14 cellular contexts compared by ENCODE assay signal in the genomic region with DNA sequence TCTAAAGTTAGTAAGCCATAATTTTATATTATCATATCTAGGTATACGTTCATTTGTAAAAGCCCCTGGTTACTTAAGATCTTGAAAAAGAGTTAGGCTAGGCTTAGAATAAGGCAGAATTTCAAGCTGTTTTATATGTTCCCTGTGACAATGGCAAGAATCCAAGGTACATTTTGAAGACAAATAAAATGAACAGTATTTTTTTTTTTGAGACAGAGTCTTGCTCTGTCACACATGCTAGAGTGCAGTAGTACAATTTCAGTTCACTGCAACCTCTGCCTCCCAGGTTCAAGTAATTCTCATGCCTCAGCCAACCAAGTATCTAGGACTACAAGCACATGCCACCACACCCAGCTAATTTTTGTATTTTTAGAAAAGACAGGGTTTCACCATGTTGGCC.
DNase-seq lines count a peak whose midpoint lies in the region; ATAC-seq and TF ChIP-seq lines count a peak whose summit lies in the region.
"Had no signal": no experiment of that assay in that cellular context is flagged by ENCODE, and none has a peak within 500 bp of the region (broad histone marks: within the 10 kb centered on the region; RNA-seq: fewer than 3 reads in every experiment).

No MANE protein-coding gene starts in this region.

- H3K9me2 ChIP-seq in hepatocyte (replicated peaks; ENCODE audit: insufficient read depth), result no peaks in the 10 kb centered on the region

- peaks cover 13% of the 10 kb centered on the region for H3K4me1 Mint-ChIP-seq in stimulated activated effector memory CD8-positive, alpha-beta T cell treated with anti-CD3 and anti-CD28 coated beads, Interleukin-12 subunit alpha, Interleukin-12 subunit beta, amount 100 ng/mL, for 72 hours

- peak; percentile 77 for DNase-seq in LNCaP clone FGC (ENCODE audit: low read depth)
- no peak for DNase-seq in hepatocyte (ENCODE audit: low spot score)
- peak; percentile 33 for DNase-seq in prostate gland (ENCODE audit: low spot score)
- DNase-seq in stimulated activated effector memory CD8-positive, alpha-beta T cell treated with anti-CD3 and anti-CD28 coated beads, Interleukin-12 subunit alpha, Interleukin-12 subunit beta, amount 100 ng/mL, for 72 hours (ENCODE audit: low spot score in 2 of 2), result no peak
- DNase-seq in GM20000 (ENCODE audit: low spot score), result no peak
- DNase-seq: CD8-positive, alpha-beta memory T cell; DMS 273 treated with DMSO at 0.1 percent for 48 hours; NCI-H1105 treated with DMSO at 0.1 percent for 48 hours; NCI-H187; NCI-H446 treated with DMSO at 0.1 percent for 48 hours; NCI-H748 treated with DMSO at 0.1 percent for 48 hours; SIG-M5 had no signal

- no peak overlapping the region for H3K4me2 ChIP-seq in hepatocyte

- no peak overlapping the region for H3K4me3 ChIP-seq in ACC112 (ENCODE audit: low read depth, low read length)
- H3K4me3 ChIP-seq in LNCaP clone FGC (ENCODE audit: low read depth, low read length), result no peak overlapping the region
- H3K4me3 ChIP-seq in hepatocyte, result no peak overlapping the region
- no peak overlapping the region for H3K4me3 ChIP-seq in prostate gland

- H3K9me3 Mint-ChIP-seq in stimulated activated effector memory CD8-positive, alpha-beta T cell treated with anti-CD3 and anti-CD28 coated beads, Interleukin-12 subunit alpha, Interleukin-12 subunit beta, amount 100 ng/mL, for 72 hours, result no peaks in the 10 kb centered on the region
- H3K9me3 Mint-ChIP-seq: CD8-positive, alpha-beta memory T cell had no signal

- intact Hi-C loops in prostate gland (cut with DNase I), result no loop called here

- H3K27ac Mint-ChIP-seq in stimulated activated effector memory CD8-positive, alpha-beta T cell treated with anti-CD3 and anti-CD28 coated beads, Interleukin-12 subunit alpha, Interleukin-12 subunit beta, amount 100 ng/mL, for 72 hours, result no peak overlapping the region

- H3K79me2 ChIP-seq in ACC112 (ENCODE audit: control insufficient read depth, insufficient read depth, low read length, unreplicated experiment) (no peaks in the 10 kb centered on the region), hepatocyte (no peaks in the 10 kb centered on the region)

- ATAC-seq in stimulated activated effector memory CD8-positive, alpha-beta T cell treated with anti-CD3 and anti-CD28 coated beads, Interleukin-12 subunit alpha, Interleukin-12 subunit beta, amount 100 ng/mL, for 72 hours, result no peak
- ATAC-seq in HG03108 (IDR thresholded peaks at IDR 0.05; ENCODE audit: unreplicated experiment), result no peak

- H3K27me3 ChIP-seq in ACC112 (ENCODE audit: insufficient read depth, low read length) (no peaks in the 10 kb centered on the region), hepatocyte (no peaks in the 10 kb centered on the region), prostate gland (replicated peaks; ENCODE audit: insufficient read depth) (no peaks in the 10 kb centered on the region)

- no peak for TF ChIP-seq CTCF in LNCaP clone FGC (IDR thresholded peaks at IDR 0.05; ENCODE audit: control insufficient read depth, extremely low read depth, insufficient read depth)
- TF ChIP-seq CTCF in hepatocyte (IDR thresholded peaks at IDR 0.05; ENCODE audit: poor library complexity), result no peak
- TF ChIP-seq CTCF in prostate gland (IDR thresholded peaks at IDR 0.05), result no peak
- TF ChIP-seq CTCF in GM20000 (IDR thresholded peaks at IDR 0.05; ENCODE audit: extremely low read depth, missing control alignments), result no peak

- H2AFZ ChIP-seq in ACC112 (ENCODE audit: low read length, unreplicated experiment) (no peak overlapping the region), hepatocyte (no peak overlapping the region)

- peak overlapping the region; percentile 49; the same call in 1 of the 2 replicates for H3K27ac ChIP-seq in ACC112 (ENCODE audit: low read depth, low read length)
- H3K27ac ChIP-seq in hepatocyte, result peak overlapping the region; percentile 51
- peak overlapping the region; percentile 61 to 77 for H3K27ac ChIP-seq in prostate gland

- 70% methylated on average over 1 of the region's 1 CpG for WGBS in hepatocyte (ENCODE audit: low lambda C conversion rate, missing lambda C conversion rate)
- 31% methylated on average over 1 of the region's 1 CpG for WGBS in prostate gland

- H3K4me1 ChIP-seq in ACC112 (ENCODE audit: control insufficient read depth, insufficient read depth, low read length, unreplicated experiment), result peaks cover 19% of the 10 kb centered on the region
- H3K4me1 ChIP-seq in hepatocyte (ENCODE audit: insufficient read depth), result peaks cover 20% of the 10 kb centered on the region
- H3K4me1 ChIP-seq in prostate gland (replicated peaks), result peaks cover 3% of the 10 kb centered on the region

- H3K36me3 Mint-ChIP-seq in stimulated activated effector memory CD8-positive, alpha-beta T cell treated with anti-CD3 and anti-CD28 coated beads, Interleukin-12 subunit alpha, Interleukin-12 subunit beta, amount 100 ng/mL, for 72 hours, result no peaks in the 10 kb centered on the region
- H3K36me3 Mint-ChIP-seq: CD8-positive, alpha-beta memory T cell had no signal

- H3K4me3 Mint-ChIP-seq in stimulated activated effector memory CD8-positive, alpha-beta T cell treated with anti-CD3 and anti-CD28 coated beads, Interleukin-12 subunit alpha, Interleukin-12 subunit beta, amount 100 ng/mL, for 72 hours, result no peak overlapping the region
- H3K4me3 Mint-ChIP-seq: CD8-positive, alpha-beta memory T cell had no signal

- no peak for TF ChIP-seq POLR2A in prostate gland (IDR thresholded peaks at IDR 0.05)

- H4K20me1 ChIP-seq in hepatocyte (ENCODE audit: insufficient read depth, poor library complexity, severe bottlenecking), result no peaks in the 10 kb centered on the region

- no peaks in the 10 kb centered on the region for H3K9me3 ChIP-seq in hepatocyte (ENCODE audit: low read depth)
- H3K9me3 ChIP-seq in prostate gland, result no peaks in the 10 kb centered on the region

- H3K36me3 ChIP-seq in ACC112 (ENCODE audit: insufficient read depth, low read length) (no peaks in the 10 kb centered on the region), hepatocyte (replicated peaks; ENCODE audit: insufficient read depth, low read depth) (no peaks in the 10 kb centered on the region), prostate gland (no peaks in the 10 kb centered on the region)

Comparison
In these comparisons a context has a peak if more than half of its experiments do, and no peak if none do; other contexts are left out.
1. DNase-seq: peak in LNCaP clone FGC (single experiment) and prostate gland (single experiment); none in hepatocyte (single experiment), stimulated activated effector memory CD8-positive, alpha-beta T cell treated with anti-CD3 and anti-CD28 coated beads, Interleukin-12 subunit alpha, Interleukin-12 subunit beta, amount 100 ng/mL, for 72 hours (0 of 2) and GM20000 (single experiment).
2. Peak in every context shown above with its lines, with median percentiles within 50 percentile points of each other: H3K27ac ChIP-seq.